Comparison of ENCODE assay signal across 8 cellular contexts in genomic region chr1:48203287-48203900, GRCh38. TPM values are rescaled to one million over a fixed set of nuclear protein-coding genes. Genes with fewer than 3 reads are reported as not detected.
DNase-seq lines count a peak whose midpoint lies in the region; ATAC-seq and TF ChIP-seq lines count a peak whose summit lies in the region.

No MANE protein-coding gene starts in this region.

- H3K4me3 ChIP-seq in cardiac muscle cell (no peak overlapping the region), heart right ventricle (no peak overlapping the region), tibial artery (no peak overlapping the region), aorta (ENCODE audit: low read length in 2 of 2) (no peak overlapping the region)

- H3K9me3 ChIP-seq in cardiac muscle cell (ENCODE audit: low read depth), result no peaks in the 10 kb centered on the region
- no peaks in the 10 kb centered on the region for H3K9me3 ChIP-seq in heart right ventricle
- no peaks in the 10 kb centered on the region for H3K9me3 ChIP-seq in tibial artery
- H3K9me3 ChIP-seq in aorta (ENCODE audit: control insufficient read depth, low read length), result no peaks in the 10 kb centered on the region

- H3K27me3 ChIP-seq in cardiac muscle cell (no peaks in the 10 kb centered on the region), heart right ventricle (peaks cover 0 to 9% (median 0%) of the 10 kb centered on the region in 7 donors), tibial artery (no peaks in the 10 kb centered on the region), aorta (ENCODE audit: control insufficient read depth in 1 of 2, insufficient read depth in 2 of 2, low read length in 1 of 2) (no peaks in the 10 kb centered on the region)

- 65 to 71% methylated on average over 3 of the region's 3 CpGs for WGBS in heart right ventricle, 2 donors
- 62 to 68% methylated on average over 3 of the region's 3 CpGs for WGBS in aorta, 2 donors

- no peaks in the 10 kb centered on the region for H3K9me3 Mint-ChIP-seq in stimulated activated effector memory CD8-positive, alpha-beta T cell treated with anti-CD3 and anti-CD28 coated beads, Interleukin-12 subunit alpha, Interleukin-12 subunit beta, amount 100 ng/mL, for 72 hours

- H3K27ac ChIP-seq in cardiac muscle cell (no peak overlapping the region), heart right ventricle (no peak overlapping the region), tibial artery (no peak overlapping the region), aorta (ENCODE audit: low read depth in 1 of 2, low read length in 2 of 2) (no peak overlapping the region)

- H3K36me3 Mint-ChIP-seq in stimulated activated effector memory CD8-positive, alpha-beta T cell treated with anti-CD3 and anti-CD28 coated beads, Interleukin-12 subunit alpha, Interleukin-12 subunit beta, amount 100 ng/mL, for 72 hours, result no peaks in the 10 kb centered on the region

- H3K4me1 ChIP-seq in cardiac muscle cell (ENCODE audit: low read depth), result no peaks in the 10 kb centered on the region
- H3K4me1 ChIP-seq in heart right ventricle, result peaks cover 0 to 5% (median 0%) of the 10 kb centered on the region in 9 donors
- H3K4me1 ChIP-seq in tibial artery, result peaks cover 0 to 12% (median 8%) of the 10 kb centered on the region in 4 donors
- no peaks in the 10 kb centered on the region for H3K4me1 ChIP-seq in aorta (ENCODE audit: control insufficient read depth in 1 of 2, insufficient read depth in 2 of 2, low read length in 2 of 2)

- no peaks in the 10 kb centered on the region for H3K36me3 ChIP-seq in cardiac muscle cell
- no peaks in the 10 kb centered on the region for H3K36me3 ChIP-seq in heart right ventricle
- H3K36me3 ChIP-seq in tibial artery, result no peaks in the 10 kb centered on the region
- no peaks in the 10 kb centered on the region for H3K36me3 ChIP-seq in aorta (ENCODE audit: control insufficient read depth in 1 of 2, insufficient read depth in 2 of 2, low read length in 1 of 2)

- H3K4me3 Mint-ChIP-seq in stimulated activated effector memory CD8-positive, alpha-beta T cell treated with anti-CD3 and anti-CD28 coated beads, Interleukin-12 subunit alpha, Interleukin-12 subunit beta, amount 100 ng/mL, for 72 hours, result no peak overlapping the region

- no peak overlapping the region for H3K27ac Mint-ChIP-seq in stimulated activated effector memory CD8-positive, alpha-beta T cell treated with anti-CD3 and anti-CD28 coated beads, Interleukin-12 subunit alpha, Interleukin-12 subunit beta, amount 100 ng/mL, for 72 hours

- in situ Hi-C loops in SK-MEL-5 (cut with HindIII; ENCODE audit: low pct_unique_long_range_greater_than_20kb, low sequenced_read_pairs), result no loop called here

- TF ChIP-seq CTCF in cardiac muscle cell (IDR thresholded peaks at IDR 0.05; ENCODE audit: low read depth, low read length) (peak; percentile 70), heart right ventricle (IDR thresholded peaks at IDR 0.05) (peak; percentile 26 to 68 (median 57)), tibial artery (IDR thresholded peaks at IDR 0.05) (peak; percentile 61 to 66)

- intact Hi-C loops in cardiac septum (cut with DNase I), result loop anchor here (5.0 kb wide), 1 partner anchor 466 kb away; no protein-coding TSS in a partner anchor
- intact Hi-C loops in heart right ventricle (cut with DNase I), result loop anchor here in 9 of 10 donors (1.0 to 10.0 kb wide), 10 partner anchors 93 to 469 kb away; partner anchors contain the start of gene TRABD2B (in 1 of the 9)
- intact Hi-C loops in tibial artery (cut with DNase I; ENCODE audit: low total_unique reads), result loop anchor here (2.0 to 5.0 kb wide), 2 partner anchors 95 to 466 kb away; no protein-coding TSS in a partner anchor
- intact Hi-C loops in aorta (cut with DNase I), result loop anchor here (2.0 to 10.0 kb wide), 5 partner anchors 91 to 469 kb away; partner anchors contain the start of gene TRABD2B (in 1 of the 2)

- no peaks in the 10 kb centered on the region for H3K4me1 Mint-ChIP-seq in stimulated activated effector memory CD8-positive, alpha-beta T cell treated with anti-CD3 and anti-CD28 coated beads, Interleukin-12 subunit alpha, Interleukin-12 subunit beta, amount 100 ng/mL, for 72 hours

- ATAC-seq in HG03442 (IDR thresholded peaks at IDR 0.05; ENCODE audit: unreplicated experiment), result peak; percentile 57
- ATAC-seq in heart right ventricle, result peak in 2 of 8 donors; percentile 57 to 60
- no peak for ATAC-seq in aorta (ENCODE audit: low FRiP score)
- no peak for ATAC-seq in stimulated activated effector memory CD8-positive, alpha-beta T cell treated with anti-CD3 and anti-CD28 coated beads, Interleukin-12 subunit alpha, Interleukin-12 subunit beta, amount 100 ng/mL, for 72 hours

- DNase-seq in cardiac muscle cell (ENCODE audit: low read depth in 1 of 2, low spot score in 1 of 2) (peak; percentile 49), cardiac septum (ENCODE audit: low spot score) (no peak), SK-MEL-5 (ENCODE audit: low read depth, low spot score) (peak; percentile 63), heart right ventricle (no peak), tibial artery (no peak), aorta (no peak)
- DNase-seq in stimulated activated effector memory CD8-positive, alpha-beta T cell treated with anti-CD3 and anti-CD28 coated beads, Interleukin-12 subunit alpha, Interleukin-12 subunit beta, amount 100 ng/mL, for 72 hours (ENCODE audit: low spot score in 2 of 2), result no peak

RNA-seq across cellular contexts. Expression of gene SLC5A9, which starts 19.1 kb away (rescaled TPM):
- total RNA-seq in cardiac muscle cell, result 0.18 and 0.83 TPM in 2 replicates
- 0.07 TPM in 1 of 2 replicates, not detected in the other for polyA plus RNA-seq in cardiac muscle cell
- total RNA-seq in cardiac septum, result 0.57 TPM
- total RNA-seq in SK-MEL-5 (2014; rRNA removed; shearing (Covaris generic)), result 0.74 and 0.85 TPM in 2 replicates
- 0.27 and 0.99 TPM in 2 replicates for polyA plus RNA-seq in SK-MEL-5 (2015; cell fraction: cytosol; rRNA removed)
- not detected in 2 replicates for polyA plus RNA-seq in SK-MEL-5 (2015; cell fraction: nucleus; rRNA removed)
- total RNA-seq in heart right ventricle, result under 1 TPM in 3 of 10 donors, not detected in 7; 0.11 to 0.50 (median 0.16) TPM
- polyA plus RNA-seq in heart right ventricle, result under 1 TPM; 0.06 to 0.59 TPM
- total RNA-seq in aorta, result under 1 TPM; 0.51 to 0.84 TPM
- 1 to 10 TPM; 1.4 to 3.5 TPM for polyA plus RNA-seq in aorta

Comparison
In these comparisons a context has a peak if more than half of its experiments do, and no peak if none do; other contexts are left out.
1. DNase-seq: peak in cardiac muscle cell (2 of 2) and SK-MEL-5 (single experiment); none in cardiac septum (single experiment), heart right ventricle (0 of 2), tibial artery (0 of 2), aorta (0 of 2) and stimulated activated effector memory CD8-positive, alpha-beta T cell treated with anti-CD3 and anti-CD28 coated beads, Interleukin-12 subunit alpha, Interleukin-12 subunit beta, amount 100 ng/mL, for 72 hours (0 of 2).
2. Peak in every context shown above with its lines, with median percentiles within 50 percentile points of each other: CTCF ChIP-seq.